1 cellular context compared by ENCODE assay signal in the genomic region with DNA sequence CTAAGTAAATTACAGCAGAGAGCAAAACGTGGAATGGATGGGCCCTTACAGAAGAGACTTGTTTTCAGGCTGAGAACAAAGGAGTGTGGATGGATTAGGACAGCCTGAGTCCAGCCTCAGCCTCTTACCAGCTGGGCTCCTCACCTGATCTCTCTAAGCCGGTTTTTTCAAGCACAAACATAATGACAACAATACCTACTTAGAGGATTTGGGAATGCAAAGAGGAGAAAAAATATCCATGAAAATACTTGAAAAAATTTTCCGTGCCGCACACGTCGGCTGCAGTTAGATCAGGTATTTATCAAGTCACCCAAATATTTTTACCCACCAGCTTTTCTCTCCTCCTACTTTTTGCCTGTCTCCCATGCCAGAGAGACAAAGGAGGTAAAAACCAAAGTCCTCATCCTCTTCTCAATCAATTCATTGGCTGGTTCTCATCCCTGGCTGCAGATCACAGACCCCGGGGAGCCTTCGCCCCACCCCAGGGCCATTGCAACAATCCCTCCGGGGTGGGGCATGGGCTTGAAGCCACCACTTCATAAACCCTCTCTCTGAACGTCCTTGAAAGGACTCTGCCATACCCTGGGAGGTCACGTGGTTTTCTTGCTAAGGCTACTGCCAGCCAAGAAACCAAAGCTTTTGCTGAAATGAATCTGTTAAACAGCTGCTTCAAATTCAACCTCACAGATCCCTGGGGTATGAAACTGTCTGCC.
TF ChIP-seq lines count a peak whose summit lies in the region.

No MANE protein-coding gene starts in this region.

TF ChIP-seq in HepG2, 621 proteins besides CTCF, POLR2A, EP300 and RAD21 (continued from another document and continues in another):
- TF ChIP-seq ZNF646 (CRISPR knock-in tag; IDR thresholded peaks at IDR 0.05) (no peak), ZNF607 (CRISPR knock-in tag; IDR thresholded peaks at IDR 0.05; ENCODE audit: borderline replicate concordance) (no peak), MLLT10 (CRISPR knock-in tag; IDR thresholded peaks at IDR 0.05) (no peak), NRL (CRISPR knock-in tag; IDR thresholded peaks at IDR 0.05; ENCODE audit: borderline replicate concordance) (no peak), ZNF354B (CRISPR knock-in tag; IDR thresholded peaks at IDR 0.05) (no peak), ZNF792 (CRISPR knock-in tag; IDR thresholded peaks at IDR 0.05) (no peak), ZNF687 (CRISPR knock-in tag; IDR thresholded peaks at IDR 0.05) (peak; percentile 48; the same call in 1 of the 2 replicates), FOXA1 (IDR thresholded peaks at IDR 0.05) (no peak), FOXA1 (CRISPR knock-in tag; IDR thresholded peaks at IDR 0.05) (no peak), ZBTB34 (CRISPR knock-in tag; IDR thresholded peaks at IDR 0.05) (no peak), ZFY (CRISPR knock-in tag; IDR thresholded peaks at IDR 0.05) (no peak), ZFP41 (CRISPR knock-in tag; IDR thresholded peaks at IDR 0.05; ENCODE audit: borderline replicate concordance) (no peak), FLYWCH1 (CRISPR knock-in tag; IDR thresholded peaks at IDR 0.05) (no peak), ZNF33B (CRISPR knock-in tag; IDR thresholded peaks at IDR 0.05) (no peak), MEIS1 (CRISPR knock-in tag; IDR thresholded peaks at IDR 0.05; ENCODE audit: borderline replicate concordance) (no peak), SRSF1 (optimal IDR thresholded peaks at IDR 0.05; ENCODE audit: low read depth, low read length) (no peak), BRCA1 (CRISPR knock-in tag; IDR thresholded peaks at IDR 0.05) (no peak), ZNF775 (CRISPR knock-in tag; IDR thresholded peaks at IDR 0.05; ENCODE audit: borderline replicate concordance) (no peak), FOXA3 (CRISPR knock-in tag; IDR thresholded peaks at IDR 0.05) (no peak; the same call in 1 of the 2 replicates), ATF7 (IDR thresholded peaks at IDR 0.05) (no peak), ATF7 (CRISPR knock-in tag; IDR thresholded peaks at IDR 0.05) (no peak), HINFP (CRISPR knock-in tag; IDR thresholded peaks at IDR 0.05; ENCODE audit: low read depth) (no peak), XBP1 (CRISPR knock-in tag; IDR thresholded peaks at IDR 0.05) (no peak), ZNF709 (CRISPR knock-in tag; IDR thresholded peaks at IDR 0.05) (no peak), ZNF124 (CRISPR knock-in tag; IDR thresholded peaks at IDR 0.05) (no peak), YEATS4 (CRISPR knock-in tag; IDR thresholded peaks at IDR 0.05; ENCODE audit: borderline replicate concordance) (peak; percentile 61; the same call in 1 of the 2 replicates), ZBTB25 (CRISPR knock-in tag; IDR thresholded peaks at IDR 0.05) (no peak), ZNF101 (CRISPR knock-in tag; IDR thresholded peaks at IDR 0.05; ENCODE audit: borderline replicate concordance, low read depth) (no peak)
- TF ChIP-seq, protein P1, sequence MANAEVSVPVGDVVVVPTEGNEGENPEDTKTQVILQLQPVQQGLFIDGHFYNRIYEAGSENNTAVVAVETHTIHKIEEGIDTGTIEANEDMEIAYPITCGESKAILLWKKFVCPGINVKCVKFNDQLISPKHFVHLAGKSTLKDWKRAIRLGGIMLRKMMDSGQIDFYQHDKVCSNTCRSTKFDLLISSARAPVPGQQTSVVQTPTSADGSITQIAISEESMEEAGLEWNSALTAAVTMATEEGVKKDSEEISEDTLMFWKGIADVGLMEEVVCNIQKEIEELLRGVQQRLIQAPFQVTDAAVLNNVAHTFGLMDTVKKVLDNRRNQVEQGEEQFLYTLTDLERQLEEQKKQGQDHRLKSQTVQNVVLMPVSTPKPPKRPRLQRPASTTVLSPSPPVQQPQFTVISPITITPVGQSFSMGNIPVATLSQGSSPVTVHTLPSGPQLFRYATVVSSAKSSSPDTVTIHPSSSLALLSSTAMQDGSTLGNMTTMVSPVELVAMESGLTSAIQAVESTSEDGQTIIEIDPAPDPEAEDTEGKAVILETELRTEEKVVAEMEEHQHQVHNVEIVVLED (CRISPR knock-in tag; IDR thresholded peaks at IDR 0.05; ENCODE audit: borderline replicate concordance): no peak
- TF ChIP-seq, protein P2, sequence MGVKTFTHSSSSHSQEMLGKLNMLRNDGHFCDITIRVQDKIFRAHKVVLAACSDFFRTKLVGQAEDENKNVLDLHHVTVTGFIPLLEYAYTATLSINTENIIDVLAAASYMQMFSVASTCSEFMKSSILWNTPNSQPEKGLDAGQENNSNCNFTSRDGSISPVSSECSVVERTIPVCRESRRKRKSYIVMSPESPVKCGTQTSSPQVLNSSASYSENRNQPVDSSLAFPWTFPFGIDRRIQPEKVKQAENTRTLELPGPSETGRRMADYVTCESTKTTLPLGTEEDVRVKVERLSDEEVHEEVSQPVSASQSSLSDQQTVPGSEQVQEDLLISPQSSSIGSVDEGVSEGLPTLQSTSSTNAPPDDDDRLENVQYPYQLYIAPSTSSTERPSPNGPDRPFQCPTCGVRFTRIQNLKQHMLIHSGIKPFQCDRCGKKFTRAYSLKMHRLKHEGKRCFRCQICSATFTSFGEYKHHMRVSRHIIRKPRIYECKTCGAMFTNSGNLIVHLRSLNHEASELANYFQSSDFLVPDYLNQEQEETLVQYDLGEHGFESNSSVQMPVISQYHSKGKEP (CRISPR knock-in tag; IDR thresholded peaks at IDR 0.05): no peak
- TF ChIP-seq, protein P3, sequence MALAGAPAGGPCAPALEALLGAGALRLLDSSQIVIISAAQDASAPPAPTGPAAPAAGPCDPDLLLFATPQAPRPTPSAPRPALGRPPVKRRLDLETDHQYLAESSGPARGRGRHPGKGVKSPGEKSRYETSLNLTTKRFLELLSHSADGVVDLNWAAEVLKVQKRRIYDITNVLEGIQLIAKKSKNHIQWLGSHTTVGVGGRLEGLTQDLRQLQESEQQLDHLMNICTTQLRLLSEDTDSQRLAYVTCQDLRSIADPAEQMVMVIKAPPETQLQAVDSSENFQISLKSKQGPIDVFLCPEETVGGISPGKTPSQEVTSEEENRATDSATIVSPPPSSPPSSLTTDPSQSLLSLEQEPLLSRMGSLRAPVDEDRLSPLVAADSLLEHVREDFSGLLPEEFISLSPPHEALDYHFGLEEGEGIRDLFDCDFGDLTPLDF (CRISPR knock-in tag; IDR thresholded peaks at IDR 0.05): no peak
- TF ChIP-seq, protein P4, sequence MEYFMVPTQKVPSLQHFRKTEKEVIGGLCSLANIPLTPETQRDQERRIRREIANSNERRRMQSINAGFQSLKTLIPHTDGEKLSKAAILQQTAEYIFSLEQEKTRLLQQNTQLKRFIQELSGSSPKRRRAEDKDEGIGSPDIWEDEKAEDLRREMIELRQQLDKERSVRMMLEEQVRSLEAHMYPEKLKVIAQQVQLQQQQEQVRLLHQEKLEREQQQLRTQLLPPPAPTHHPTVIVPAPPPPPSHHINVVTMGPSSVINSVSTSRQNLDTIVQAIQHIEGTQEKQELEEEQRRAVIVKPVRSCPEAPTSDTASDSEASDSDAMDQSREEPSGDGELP (IDR thresholded peaks at IDR 0.05; ENCODE audit: borderline replicate concordance, low read depth): peak; percentile 64; the same call in 1 of the 2 replicates
- TF ChIP-seq, protein P5, sequence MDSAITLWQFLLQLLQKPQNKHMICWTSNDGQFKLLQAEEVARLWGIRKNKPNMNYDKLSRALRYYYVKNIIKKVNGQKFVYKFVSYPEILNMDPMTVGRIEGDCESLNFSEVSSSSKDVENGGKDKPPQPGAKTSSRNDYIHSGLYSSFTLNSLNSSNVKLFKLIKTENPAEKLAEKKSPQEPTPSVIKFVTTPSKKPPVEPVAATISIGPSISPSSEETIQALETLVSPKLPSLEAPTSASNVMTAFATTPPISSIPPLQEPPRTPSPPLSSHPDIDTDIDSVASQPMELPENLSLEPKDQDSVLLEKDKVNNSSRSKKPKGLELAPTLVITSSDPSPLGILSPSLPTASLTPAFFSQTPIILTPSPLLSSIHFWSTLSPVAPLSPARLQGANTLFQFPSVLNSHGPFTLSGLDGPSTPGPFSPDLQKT (CRISPR knock-in tag; IDR thresholded peaks at IDR 0.05; ENCODE audit: borderline replicate concordance): no peak
